21 cellular contexts compared by ENCODE assay signal in genomic region chr22:31124811-31125465, GRCh38. TPM values are rescaled to one million over a fixed set of nuclear protein-coding genes. Genes with fewer than 3 reads are reported as not detected.
DNase-seq lines count a peak whose midpoint lies in the region; ATAC-seq and TF ChIP-seq lines count a peak whose summit lies in the region.
"Had no signal": no experiment of that assay in that cellular context is flagged by ENCODE, and none has a peak within 500 bp of the region (broad histone marks: within the 10 kb centered on the region; RNA-seq: fewer than 3 reads in every experiment).

No MANE protein-coding gene starts in this region.

- H3K4me1 ChIP-seq in BLaER1 (peaks cover 35% of the 10 kb centered on the region), neural progenitor cell (peaks cover 3% of the 10 kb centered on the region)

- no peaks in the 10 kb centered on the region for H3K27me3 Mint-ChIP-seq in neural progenitor cell (ENCODE audit: insufficient read depth, low read depth)

- H3K27me3 ChIP-seq in BLaER1 (no peaks in the 10 kb centered on the region), neural progenitor cell (no peaks in the 10 kb centered on the region)
- H3K27me3 ChIP-seq: BLaER1 treated with 17β-estradiol and CSF1 and Interleukin-3, amounts not matched to agents 10 nM and 100 nM; Peyer's patch; SJSA1 had no signal

- no peaks in the 10 kb centered on the region for H4K20me1 ChIP-seq in BLaER1
- H4K20me1 ChIP-seq in neural progenitor cell (ENCODE audit: low read depth): no peaks in the 10 kb centered on the region
- H4K20me1 ChIP-seq: BLaER1 treated with 17β-estradiol and CSF1 and Interleukin-3, amounts not matched to agents 10 nM and 100 nM had no signal

- H3K4me3 ChIP-seq in BLaER1 (no peak overlapping the region), neural progenitor cell (no peak overlapping the region)
- H3K4me3 ChIP-seq: BLaER1 treated with 17β-estradiol and CSF1 and Interleukin-3, amounts not matched to agents 10 nM and 100 nM; GM23248; SJSA1 had no signal

- peak overlapping the region; percentile 84 for H3K27ac ChIP-seq in 22Rv1
- peak overlapping the region; percentile 11 for H3K27ac ChIP-seq in BLaER1
- no peak overlapping the region for H3K27ac ChIP-seq in neural progenitor cell
- H3K27ac ChIP-seq: BLaER1 treated with 17β-estradiol and CSF1 and Interleukin-3, amounts not matched to agents 10 nM and 100 nM; GM23248; Peyer's patch; SJSA1 had no signal

- H3K27ac Mint-ChIP-seq in neural progenitor cell: peak overlapping the region; percentile 68
- no peak overlapping the region for H3K27ac Mint-ChIP-seq in stimulated activated effector memory CD8-positive, alpha-beta T cell treated with anti-CD3 and anti-CD28 coated beads, Interleukin-12 subunit alpha, Interleukin-12 subunit beta, amount 100 ng/mL, for 72 hours
- H3K27ac Mint-ChIP-seq: CD4-positive, alpha-beta memory T cell had no signal

- no peak overlapping the region for H3K9ac ChIP-seq in BLaER1
- H3K9ac ChIP-seq in neural progenitor cell: no peak overlapping the region
- H3K9ac ChIP-seq: GM23248 had no signal

- no peaks in the 10 kb centered on the region for H3K79me2 ChIP-seq in neural progenitor cell (ENCODE audit: low read depth)

- H3F3A ChIP-seq in neural progenitor cell (ENCODE audit: low read depth): no peaks in the 10 kb centered on the region

- H3K4me2 ChIP-seq in BLaER1 (peak overlapping the region; percentile 73), neural progenitor cell (no peak overlapping the region)

- peaks cover 13% of the 10 kb centered on the region for H3K4me1 Mint-ChIP-seq in neural progenitor cell
- H3K4me1 Mint-ChIP-seq in stimulated activated effector memory CD8-positive, alpha-beta T cell treated with anti-CD3 and anti-CD28 coated beads, Interleukin-12 subunit alpha, Interleukin-12 subunit beta, amount 100 ng/mL, for 72 hours: peaks cover 10% of the 10 kb centered on the region
- H3K4me1 Mint-ChIP-seq: CD4-positive, alpha-beta memory T cell had no signal

- H2AFZ ChIP-seq in neural progenitor cell (replicated peaks): no peak overlapping the region
- H2AFZ ChIP-seq: GM23248 had no signal

- H3K9me3 ChIP-seq in BLaER1 (no peaks in the 10 kb centered on the region), neural progenitor cell (ENCODE audit: low read depth) (no peaks in the 10 kb centered on the region)
- H3K9me3 ChIP-seq: BLaER1 treated with 17β-estradiol and CSF1 and Interleukin-3, amounts not matched to agents 10 nM and 100 nM; Caco-2; Peyer's patch; SJSA1 had no signal

- no peaks in the 10 kb centered on the region for H3K9me3 Mint-ChIP-seq in neural progenitor cell
- H3K9me3 Mint-ChIP-seq in stimulated activated effector memory CD8-positive, alpha-beta T cell treated with anti-CD3 and anti-CD28 coated beads, Interleukin-12 subunit alpha, Interleukin-12 subunit beta, amount 100 ng/mL, for 72 hours: no peaks in the 10 kb centered on the region
- H3K9me3 Mint-ChIP-seq: CD4-positive, alpha-beta memory T cell had no signal

- no peak for TF ChIP-seq CTCF in 22Rv1 (IDR thresholded peaks at IDR 0.05)
- TF ChIP-seq CTCF in neural progenitor cell (IDR thresholded peaks at IDR 0.05): no peak

- no peak overlapping the region for H3K4me3 Mint-ChIP-seq in neural progenitor cell
- H3K4me3 Mint-ChIP-seq in stimulated activated effector memory CD8-positive, alpha-beta T cell treated with anti-CD3 and anti-CD28 coated beads, Interleukin-12 subunit alpha, Interleukin-12 subunit beta, amount 100 ng/mL, for 72 hours: no peak overlapping the region
- H3K4me3 Mint-ChIP-seq: CD4-positive, alpha-beta memory T cell had no signal

- DNase-seq in cerebellar cortex (ENCODE audit: low spot score) (peak; percentile 22), neural progenitor cell (ENCODE audit: low spot score) (no peak), SHP77 (lab: John Stamatoyannopoulos, UW) (no peak), NCI-H82 (lab: John Stamatoyannopoulos, UW) (no peak)
- no peak for DNase-seq in stimulated activated effector memory CD8-positive, alpha-beta T cell treated with anti-CD3 and anti-CD28 coated beads, Interleukin-12 subunit alpha, Interleukin-12 subunit beta, amount 100 ng/mL, for 72 hours (ENCODE audit: low spot score in 2 of 2)
- DNase-seq: Caco-2; CD4-positive, alpha-beta memory T cell; DMS153; GM23248; Kasumi-1; NCI-H1694; NCI-H2081; NCI-H2171 treated with DMSO at 0.1 percent for 48 hours; NCI-H526 treated with DMSO at 0.1 percent for 48 hours; Peyer's patch had no signal

- H3K36me3 Mint-ChIP-seq in neural progenitor cell: no peaks in the 10 kb centered on the region
- no peaks in the 10 kb centered on the region for H3K36me3 Mint-ChIP-seq in stimulated activated effector memory CD8-positive, alpha-beta T cell treated with anti-CD3 and anti-CD28 coated beads, Interleukin-12 subunit alpha, Interleukin-12 subunit beta, amount 100 ng/mL, for 72 hours
- H3K36me3 Mint-ChIP-seq: CD4-positive, alpha-beta memory T cell had no signal

- no peak for ATAC-seq in stimulated activated effector memory CD8-positive, alpha-beta T cell treated with anti-CD3 and anti-CD28 coated beads, Interleukin-12 subunit alpha, Interleukin-12 subunit beta, amount 100 ng/mL, for 72 hours
- ATAC-seq: HCT116 had no signal

- H3K36me3 ChIP-seq in BLaER1: no peaks in the 10 kb centered on the region
- H3K36me3 ChIP-seq in neural progenitor cell: no peaks in the 10 kb centered on the region
- H3K36me3 ChIP-seq: BLaER1 treated with 17β-estradiol and CSF1 and Interleukin-3, amounts not matched to agents 10 nM and 100 nM; SJSA1 had no signal

RNA-seq across cellular contexts. Expression of gene INPP5J, which starts 2.2 kb away (rescaled TPM):
- 1.5 and 3.7 TPM in 2 replicates for total RNA-seq in neural progenitor cell (ENCODE audit: low replicate concordance)
- total RNA-seq: GM23248 had no signal

RNA-seq across cellular contexts. Expression of gene PLA2G3, which starts 15.4 kb away (rescaled TPM):
- 0.41 and 3.6 TPM in 2 replicates for total RNA-seq in neural progenitor cell (ENCODE audit: low replicate concordance)
- total RNA-seq: Caco-2; CD4-positive, alpha-beta memory T cell; GM23248; MCF 10A; Peyer's patch; SJSA1 had no signal

RNA-seq across cellular contexts. Expression of gene SELENOM, which starts 17.6 kb away (rescaled TPM):
- 7.4 and 13.9 TPM in 2 replicates for total RNA-seq in neural progenitor cell (ENCODE audit: low replicate concordance)

RNA-seq across cellular contexts. Expression of gene RNF185, which starts 35.0 kb away (rescaled TPM):
- total RNA-seq in neural progenitor cell (ENCODE audit: low replicate concordance): 23.2 and 31.1 TPM in 2 replicates

RNA-seq across cellular contexts. Expression of gene SMTN, which starts 43.8 kb away (rescaled TPM):
- total RNA-seq in neural progenitor cell (ENCODE audit: low replicate concordance): 14.1 and 24.0 TPM in 2 replicates
